8 cellular contexts compared by ENCODE assay signal in the genomic region with DNA sequence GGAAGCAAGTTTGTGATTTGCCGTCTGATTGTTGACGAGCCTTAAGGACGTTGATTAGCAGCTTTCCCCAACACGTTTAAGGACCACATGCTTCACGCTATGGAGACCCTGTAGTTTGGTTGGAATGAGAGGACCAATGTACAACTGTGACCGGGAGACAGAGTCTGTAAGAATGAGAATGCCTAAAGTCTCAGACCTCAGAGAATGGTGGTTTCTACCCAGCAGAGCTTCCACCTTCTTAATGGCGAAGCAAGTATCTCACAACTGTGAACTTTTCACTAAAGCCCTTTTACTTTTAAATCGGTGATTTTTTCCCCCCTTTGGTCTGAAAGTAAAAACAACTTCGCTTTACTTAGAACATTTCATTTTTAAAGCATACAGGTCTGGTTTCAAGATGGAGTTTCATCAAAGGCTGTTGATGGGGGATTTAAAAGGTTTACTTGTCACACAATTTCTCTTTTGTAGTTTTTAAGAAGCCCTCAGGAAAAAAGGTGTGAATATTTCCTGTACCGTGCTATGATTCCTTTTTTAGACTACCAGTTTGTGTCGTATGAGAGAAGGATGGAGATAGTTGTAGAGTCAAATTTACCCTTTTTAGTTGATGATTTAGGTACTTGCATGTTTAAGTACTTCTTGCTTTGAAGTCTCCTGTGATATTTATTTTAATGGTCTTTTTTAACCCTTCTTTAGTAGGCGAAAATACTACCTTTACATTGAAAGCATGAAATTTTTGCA. TPM values are rescaled to one million over a fixed set of nuclear protein-coding genes. Genes with fewer than 3 reads are reported as not detected.
DNase-seq lines count a peak whose midpoint lies in the region; ATAC-seq and TF ChIP-seq lines count a peak whose summit lies in the region.

No MANE protein-coding gene starts in this region.

- H3K4me1 ChIP-seq in PC-9 (replicated peaks; ENCODE audit: insufficient read depth): peaks cover 17% of the 10 kb centered on the region; the same call in 1 of the 2 replicates
- H3K4me1 ChIP-seq in fibroblast of lung (ENCODE audit: control insufficient read depth, extremely low read depth, insufficient read depth, low read length): no peaks in the 10 kb centered on the region
- H3K4me1 ChIP-seq in body of pancreas: peaks cover 28% of the 10 kb centered on the region

- H3K9ac ChIP-seq in fibroblast of lung (ENCODE audit: insufficient read depth, low read length): no peak overlapping the region

- CTCF ChIA-PET in PC-9 (lab: Charles Lee): no interaction called here

- 38% methylated on average over 12 of the region's 12 CpGs for WGBS in body of pancreas, 2 donors

- intact Hi-C loops in PC-9 (cut with micrococcal nuclease; ENCODE audit: unreplicated experiment): no loop called here
- intact Hi-C loops in body of pancreas (cut with DNase I): no loop called here

- peaks cover 39% of the 10 kb centered on the region for H3K79me2 ChIP-seq in PC-9 (ENCODE audit: low read depth)
- peaks cover 19% of the 10 kb centered on the region for H3K79me2 ChIP-seq in fibroblast of lung (ENCODE audit: control insufficient read depth, insufficient read depth, low read length)

- POLR2A ChIA-PET in PC-9 (lab: Charles Lee; ENCODE audit: unreplicated experiment): interaction anchor here (0.6 kb wide), 1 partner anchor 125 kb away, joined by 11 read pairs; no protein-coding TSS in a partner anchor

- peaks cover 11% of the 10 kb centered on the region for H3F3A ChIP-seq in PC-9 (ENCODE audit: insufficient read depth, low read depth)

- TF ChIP-seq CTCF in GM12864 (IDR thresholded peaks at IDR 0.05; ENCODE audit: low read depth, low read length, missing control alignments): no peak
- TF ChIP-seq CTCF in PC-9 (conservative IDR thresholded peaks at IDR 0.05): no peak
- no peak for TF ChIP-seq CTCF in fibroblast of lung (conservative IDR thresholded peaks at IDR 0.05 in 1 of 2, IDR thresholded peaks at IDR 0.05 in 1 of 2; ENCODE audit: low read depth in 1 of 2, low read length in 2 of 2)
- TF ChIP-seq CTCF in retinal pigment epithelial cell (conservative IDR thresholded peaks at IDR 0.05; ENCODE audit: low read depth, low read length): no peak
- TF ChIP-seq CTCF in body of pancreas (IDR thresholded peaks at IDR 0.05): no peak

- H2AFZ ChIP-seq in PC-9: peak overlapping the region; percentile 88; the same call in 1 of the 2 replicates
- H2AFZ ChIP-seq in fibroblast of lung (ENCODE audit: low read length): no peak overlapping the region

- H3K27ac ChIP-seq in PC-9 (no peak overlapping the region), fibroblast of lung (ENCODE audit: insufficient read depth, low read length) (no peak overlapping the region), body of pancreas (no peak overlapping the region)

- BruUV-seq in PC-9 (replicated peaks; lab: Mats Ljungman, UMichigan): TSS peak; percentile 55

- no peaks in the 10 kb centered on the region for H3K9me2 ChIP-seq in PC-9 (ENCODE audit: insufficient read depth)

- no peaks in the 10 kb centered on the region for H4K20me1 ChIP-seq in PC-9 (ENCODE audit: insufficient read depth)
- H4K20me1 ChIP-seq in fibroblast of lung (ENCODE audit: control insufficient read depth, extremely low read depth, insufficient read depth, low read length): no peaks in the 10 kb centered on the region

- peak overlapping the region; percentile 80 for H3K4me3 ChIP-seq in GM12864 (ENCODE audit: low read depth, low read length)
- H3K4me3 ChIP-seq in PC-9: peak overlapping the region; percentile 88
- peak overlapping the region; percentile 70 to 93 (median 82) for H3K4me3 ChIP-seq in fibroblast of lung (replicated peaks in 1 of 4; ENCODE audit: control extremely low read depth in 1 of 4, insufficient read depth in 1 of 4, low read depth in 3 of 4, low read length in 4 of 4)
- H3K4me3 ChIP-seq in retinal pigment epithelial cell (ENCODE audit: low read length): peak overlapping the region; percentile 78
- H3K4me3 ChIP-seq in body of pancreas: no peak overlapping the region

- H3K36me3 ChIP-seq in PC-9 (ENCODE audit: low read depth) (no peaks in the 10 kb centered on the region), fibroblast of lung (ENCODE audit: control insufficient read depth, insufficient read depth, low read length) (no peaks in the 10 kb centered on the region), body of pancreas (replicated peaks in 1 of 2; ENCODE audit: insufficient read depth in 1 of 2, low read depth in 2 of 2) (no peaks in the 10 kb centered on the region)

- H3K4me2 ChIP-seq in PC-9 (peak overlapping the region; percentile 96), fibroblast of lung (ENCODE audit: extremely low read depth, insufficient read depth, low read length) (peak overlapping the region; percentile 67)

- H3K27me3 ChIP-seq in PC-9 (ENCODE audit: insufficient read depth, low read depth): no peaks in the 10 kb centered on the region
- H3K27me3 ChIP-seq in fibroblast of lung (ENCODE audit: control insufficient read depth, insufficient read depth, low read length): no peaks in the 10 kb centered on the region
- no peaks in the 10 kb centered on the region for H3K27me3 ChIP-seq in body of pancreas

- H3K9me3 ChIP-seq in PC-9 (ENCODE audit: insufficient read depth, low read depth) (no peaks in the 10 kb centered on the region), fibroblast of lung (ENCODE audit: control insufficient read depth, insufficient read depth, low read depth, low read length) (no peaks in the 10 kb centered on the region), body of pancreas (no peaks in the 10 kb centered on the region)

- no peak for DNase-seq in GM12864 (ENCODE audit: low read depth)
- DNase-seq in PC-9: no peak
- no peak for DNase-seq in fibroblast of lung (ENCODE audit: low read depth in 2 of 2)
- DNase-seq in retinal pigment epithelial cell (ENCODE audit: low read depth): no peak
- DNase-seq in body of pancreas: no peak
- no peak for DNase-seq in dedifferentiated amniotic fluid mesenchymal stem cell (ENCODE audit: extremely low spot score)
- DNase-seq in NCI-H1694 treated with DMSO at 0.1 percent for 48 hours (lab: John Stamatoyannopoulos, UW): no peak

- TF ChIP-seq POLR2A in body of pancreas (IDR thresholded peaks at IDR 0.05): no peak

- ATAC-seq in body of pancreas: no peak
- no peak for ATAC-seq in GM19328 (IDR thresholded peaks at IDR 0.05; ENCODE audit: unreplicated experiment)

RNA-seq across cellular contexts. Expression of a gene that starts 1.5 kb away (rescaled TPM):
- 13.0 and 15.3 TPM in 2 replicates for total RNA-seq in PC-9 (2021)
- 32.0 and 32.6 TPM in 2 replicates for total RNA-seq in fibroblast of lung
- 15.8 and 17.7 TPM in 2 replicates for polyA plus RNA-seq in fibroblast of lung
- 11.4 and 15.7 TPM in 2 replicates for polyA plus RNA-seq in fibroblast of lung (2012)
- 7.1 and 12.3 TPM in 2 replicates for polyA minus RNA-seq in fibroblast of lung (ENCODE audit: low replicate concordance)
- 10 to 100 TPM; 20.1 to 21.8 TPM for total RNA-seq in body of pancreas

Comparison
In these comparisons a context has a peak if more than half of its experiments do, and no peak if none do; other contexts are left out.
1. H3K4me3 ChIP-seq: peak in GM12864 (single experiment), PC-9 (single experiment), fibroblast of lung (4 of 4) and retinal pigment epithelial cell (single experiment); none in body of pancreas (0 of 2).